Comparison of ENCODE assay signal across 8 cellular contexts in the genomic region with DNA sequence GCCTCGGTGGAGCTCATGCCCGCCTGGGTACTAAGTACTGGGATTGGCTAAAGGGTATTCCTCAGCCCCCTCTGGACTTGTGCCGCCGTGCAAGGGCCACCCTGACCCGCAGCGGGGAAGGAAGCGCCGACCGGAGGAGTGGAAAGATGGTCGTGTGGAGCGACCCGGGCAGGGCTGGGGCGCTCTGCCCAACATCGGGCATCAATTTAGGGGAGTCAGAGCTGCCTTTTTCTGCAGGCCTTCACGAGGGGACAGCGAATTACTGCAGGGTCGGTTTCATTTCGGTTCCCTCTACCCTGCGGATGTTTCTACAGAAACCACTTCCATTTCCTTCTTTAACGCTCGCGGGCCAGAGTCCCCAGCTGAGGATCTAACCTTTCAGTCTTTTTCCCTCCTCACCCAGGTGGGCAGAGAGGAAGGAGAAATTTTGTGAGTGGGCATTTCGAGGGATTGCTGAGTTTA. TPM values are rescaled to one million over a fixed set of nuclear protein-coding genes. Genes with fewer than 3 reads are reported as not detected.
DNase-seq lines count a peak whose midpoint lies in the region; ATAC-seq and TF ChIP-seq lines count a peak whose summit lies in the region.

No MANE protein-coding gene starts in this region.

- peak overlapping the region; percentile 97 for H3K9ac ChIP-seq in skeletal muscle satellite cell (ENCODE audit: low read depth, low read length)

- H3K4me1 Mint-ChIP-seq in activated T-cell treated with anti-CD3 and anti-CD28 coated beads, Interleukin-2, amount 50 U/mL, for 72 hours (ENCODE audit: low read depth), result peaks cover 79% of the 10 kb centered on the region
- H3K4me1 Mint-ChIP-seq in activated B cell treated with CpG ODN at 0.5 μM for 24 hours, result peaks cover 64% of the 10 kb centered on the region

- H3K27me3 Mint-ChIP-seq in activated T-cell treated with anti-CD3 and anti-CD28 coated beads, Interleukin-2, amount 50 U/mL, for 72 hours (ENCODE audit: low read depth), result no peaks in the 10 kb centered on the region
- H3K27me3 Mint-ChIP-seq in activated B cell treated with CpG ODN at 0.5 μM for 24 hours, result no peaks in the 10 kb centered on the region

- intact Hi-C loops in activated B cell treated with CpG ODN at 0.5 μM for 24 hours (cut with micrococcal nuclease), result loop anchor here (2.0 to 5.0 kb wide), 5 partner anchors 16 to 1204 kb away; a partner anchor contains a TSS
- intact Hi-C loops in left ventricle myocardium inferior (cut with micrococcal nuclease), result no loop called here

- no peaks in the 10 kb centered on the region for H3K9me3 Mint-ChIP-seq in activated T-cell treated with anti-CD3 and anti-CD28 coated beads, Interleukin-2, amount 50 U/mL, for 72 hours
- no peaks in the 10 kb centered on the region for H3K9me3 Mint-ChIP-seq in activated B cell treated with CpG ODN at 0.5 μM for 24 hours

- H3K36me3 ChIP-seq in left ventricle myocardium inferior (peaks cover 31% of the 10 kb centered on the region), skeletal muscle satellite cell (ENCODE audit: insufficient read depth, low read length) (peaks cover 19% of the 10 kb centered on the region)

- peak overlapping the region; percentile 99 for H3K27ac ChIP-seq in left ventricle myocardium inferior (replicated peaks)

- H3K9me3 ChIP-seq in left ventricle myocardium inferior (replicated peaks) (no peaks in the 10 kb centered on the region), skeletal muscle satellite cell (replicated peaks; ENCODE audit: low read length) (no peaks in the 10 kb centered on the region)

- H3K4me2 ChIP-seq in skeletal muscle satellite cell (ENCODE audit: low read length), result peak overlapping the region; percentile 93

- no peak for ATAC-seq in activated T-cell treated with anti-CD3 and anti-CD28 coated beads, Interleukin-2, amount 50 U/mL, for 72 hours (replicated peaks in 1 of 2)
- ATAC-seq in HG03139 (IDR thresholded peaks at IDR 0.05; ENCODE audit: unreplicated experiment) (peak; percentile 16), activated B cell treated with CpG ODN at 0.5 μM for 24 hours (ENCODE audit: low read depth) (peak; percentile 20)

- TF ChIP-seq CTCF in activated B cell treated with CpG ODN at 0.5 μM for 24 hours (IDR thresholded peaks at IDR 0.05) (no peak), left ventricle myocardium inferior (IDR thresholded peaks at IDR 0.05; ENCODE audit: borderline replicate concordance) (no peak)

- peaks cover 9 to 28% of the 10 kb centered on the region in 2 donors for H3K36me3 Mint-ChIP-seq in activated T-cell treated with anti-CD3 and anti-CD28 coated beads, Interleukin-2, amount 50 U/mL, for 72 hours (ENCODE audit: insufficient read depth in 2 of 2)
- H3K36me3 Mint-ChIP-seq in activated B cell treated with CpG ODN at 0.5 μM for 24 hours (ENCODE audit: low read depth), result peaks cover 38% of the 10 kb centered on the region

- H3K4me1 ChIP-seq in left ventricle myocardium inferior (peaks cover 74% of the 10 kb centered on the region), skeletal muscle satellite cell (ENCODE audit: control insufficient read depth, insufficient read depth, low read length) (peaks cover 16% of the 10 kb centered on the region)

- H3K4me3 Mint-ChIP-seq in activated T-cell treated with anti-CD3 and anti-CD28 coated beads, Interleukin-2, amount 50 U/mL, for 72 hours, result peak overlapping the region; percentile 91 to 92
- peak overlapping the region; percentile 100 for H3K4me3 Mint-ChIP-seq in activated B cell treated with CpG ODN at 0.5 μM for 24 hours

- no peaks in the 10 kb centered on the region for H3K27me3 ChIP-seq in left ventricle myocardium inferior (ENCODE audit: low read depth)
- no peaks in the 10 kb centered on the region for H3K27me3 ChIP-seq in skeletal muscle satellite cell (ENCODE audit: control insufficient read depth, insufficient read depth, low read length)

- CTCF ChIA-PET in activated B cell treated with CpG ODN at 0.5 μM for 24 hours (lab: Charles Lee), result interaction anchor here (0.9 to 1.4 kb wide), 4 partner anchors 15 to 71 kb away, joined by 4 to 5 read pairs (median 4); a partner anchor contains a TSS

- POLR2A ChIA-PET in activated B cell treated with CpG ODN at 0.5 μM for 24 hours (lab: Charles Lee), result interaction anchor here (0.5 to 2.7 kb wide), 15 partner anchors 9 to 620 kb away, joined by 3 to 95 read pairs (median 5); a partner anchor contains a TSS

- no peak for DNase-seq in activated T-cell treated with anti-CD3 and anti-CD28 coated beads, Interleukin-2, amount 50 U/mL, for 72 hours
- DNase-seq in activated T-cell treated with anti-CD3 and anti-CD28 coated beads for 4 hours (no peak), activated B cell treated with CpG ODN at 0.5 μM for 24 hours (no peak), left ventricle myocardium inferior (no peak), NCI-H1694 (lab: John Stamatoyannopoulos, UW) (no peak), LoVo (ENCODE audit: low spot score) (no peak)

- peak overlapping the region; percentile 88 for H3K27ac Mint-ChIP-seq in activated T-cell treated with anti-CD3 and anti-CD28 coated beads, Interleukin-2, amount 50 U/mL, for 72 hours
- peak overlapping the region; percentile 100 for H3K27ac Mint-ChIP-seq in activated B cell treated with CpG ODN at 0.5 μM for 24 hours

- peak overlapping the region; percentile 90 for H3K4me3 ChIP-seq in left ventricle myocardium inferior
- H3K4me3 ChIP-seq in skeletal muscle satellite cell (ENCODE audit: low read length), result peak overlapping the region; percentile 96

RNA-seq across cellular contexts. Expression of a gene that starts 1.0 kb away (rescaled TPM):
- total RNA-seq in activated T-cell treated with anti-CD3 and anti-CD28 coated beads, Interleukin-2, amount 50 U/mL, for 72 hours, result 10 to 100 TPM; 55.2 to 57.9 TPM
- 42.3 and 46.6 TPM in 2 replicates for total RNA-seq in activated B cell treated with CpG ODN at 0.5 μM for 24 hours
- 40.7 TPM for total RNA-seq in left ventricle myocardium inferior
- 38.4 and 39.0 TPM in 2 replicates for total RNA-seq in skeletal muscle satellite cell (2012; rRNA removed)

RNA-seq across cellular contexts. Expression of a gene that starts 5.5 kb away (rescaled TPM):
- 10 to 100 TPM; 48.6 to 51.4 TPM for total RNA-seq in activated T-cell treated with anti-CD3 and anti-CD28 coated beads, Interleukin-2, amount 50 U/mL, for 72 hours
- total RNA-seq in activated B cell treated with CpG ODN at 0.5 μM for 24 hours (41.4 and 49.4 TPM in 2 replicates), left ventricle myocardium inferior (48.1 TPM)
- 83.0 and 111 TPM in 2 replicates for total RNA-seq in skeletal muscle satellite cell (2012; rRNA removed)

Comparison
In these comparisons a context has a peak if more than half of its experiments do, and no peak if none do; other contexts are left out.
1. ATAC-seq: peak in HG03139 (single experiment) and activated B cell treated with CpG ODN at 0.5 μM for 24 hours (single experiment); none in activated T-cell treated with anti-CD3 and anti-CD28 coated beads, Interleukin-2, amount 50 U/mL, for 72 hours (0 of 2).